Comparison of ENCODE assay signal across 24 cellular contexts in genomic region chr4:654526-654845, GRCh38. TPM values are rescaled to one million over a fixed set of nuclear protein-coding genes. Genes with fewer than 3 reads are reported as not detected.
DNase-seq lines count a peak whose midpoint lies in the region; ATAC-seq and TF ChIP-seq lines count a peak whose summit lies in the region.
"Had no signal": no experiment of that assay in that cellular context is flagged by ENCODE, and none has a peak within 500 bp of the region (broad histone marks: within the 10 kb centered on the region; RNA-seq: fewer than 3 reads in every experiment).

No MANE protein-coding gene starts in this region.

- no peaks in the 10 kb centered on the region for H3K79me2 ChIP-seq in osteoblast (ENCODE audit: insufficient read depth, low read length)

- no peaks in the 10 kb centered on the region for H3K9me3 ChIP-seq in osteoblast (ENCODE audit: low read depth, low read length)
- H3K9me3 ChIP-seq in aorta (ENCODE audit: control insufficient read depth, low read length) = no peaks in the 10 kb centered on the region
- H3K9me3 ChIP-seq: MG63 had no signal

- H3K4me1 ChIP-seq in osteoblast (ENCODE audit: insufficient read depth, low read length) (no peaks in the 10 kb centered on the region), aorta (ENCODE audit: control insufficient read depth in 1 of 2, insufficient read depth in 2 of 2, low read length in 2 of 2) (no peaks in the 10 kb centered on the region)

- ATAC-seq in aorta (ENCODE audit: low FRiP score) = no peak
- ATAC-seq: HCT116 had no signal

- WGBS in aorta, 2 donors = 94% methylated on average over 16 of the region's 16 CpGs

- H3K27me3 ChIP-seq in dorsolateral prefrontal cortex = peaks cover 0 to 5% (median 0%) of the 10 kb centered on the region in 45 donors
- H3K27me3 ChIP-seq in osteoblast (ENCODE audit: insufficient read depth, low read length) = no peaks in the 10 kb centered on the region
- no peaks in the 10 kb centered on the region for H3K27me3 ChIP-seq in aorta (ENCODE audit: control insufficient read depth in 1 of 2, insufficient read depth in 2 of 2, low read length in 1 of 2)
- H3K27me3 ChIP-seq: MG63 had no signal

- TF ChIP-seq CTCF in dorsolateral prefrontal cortex (IDR thresholded peaks at IDR 0.05 in 54 of 56, conservative IDR thresholded peaks at IDR 0.05 in 2 of 56; ENCODE audit: low read depth in 1 of 56, partially characterized antibody in 56 of 56) (no peak), osteoblast (IDR thresholded peaks at IDR 0.05; ENCODE audit: extremely low read depth, low read depth, low read length) (no peak)

- DNase-seq in caudate nucleus (lab: John Stamatoyannopoulos, UW) = no peak
- DNase-seq in dorsolateral prefrontal cortex = peak in 1 of 10 donors; percentile 38
- peak; percentile 61 for DNase-seq in osteoblast (ENCODE audit: insufficient read length, low spot score, missing footprints)
- DNase-seq in aorta = peak; percentile 43 to 72
- no peak for DNase-seq in DMS79 (lab: John Stamatoyannopoulos, UW)
- no peak for DNase-seq in SW 1271 (lab: John Stamatoyannopoulos, UW)
- no peak for DNase-seq in activated T-cell treated with anti-CD3 and anti-CD28 coated beads, Interleukin-2, amount 50 U/mL, for 48 hours
- DNase-seq: DMS 273 treated with DMSO at 0.1 percent for 48 hours; DMS79 treated with DMSO at 0.1 percent for 48 hours; GF-D8; KG1; MG63; NCI-H1105 treated with DMSO at 0.1 percent for 48 hours; NCI-H146; NCI-H2029; NCI-H446; NCI-H524 treated with DMSO at 0.1 percent for 48 hours; NCI-H774; NK-92 treated with Interleukin-12 subunit alpha and Interleukin-12 subunit beta, amount 100 ng/mL, for 24 hours; PC-9; Right ventricle myocardium superior had no signal

- intact Hi-C loops in dorsolateral prefrontal cortex (cut with DNase I) = no loop called here
- intact Hi-C loops in aorta (cut with DNase I) = no loop called here

- H3K4me2 ChIP-seq in osteoblast (ENCODE audit: insufficient read depth, low read length) = no peak overlapping the region
- H3K4me2 ChIP-seq: PC-9 had no signal

- H3K36me3 ChIP-seq in osteoblast (ENCODE audit: insufficient read depth, low read length) = no peaks in the 10 kb centered on the region
- no peaks in the 10 kb centered on the region for H3K36me3 ChIP-seq in aorta (ENCODE audit: control insufficient read depth in 1 of 2, insufficient read depth in 2 of 2, low read length in 1 of 2)
- H3K36me3 ChIP-seq: MG63 had no signal

- H2AFZ ChIP-seq in osteoblast (ENCODE audit: low read length) = no peak overlapping the region
- H2AFZ ChIP-seq: PC-9 had no signal

- H3K27ac ChIP-seq in caudate nucleus (ENCODE audit: low read depth, low read length) (peak overlapping the region; percentile 89), dorsolateral prefrontal cortex (peak overlapping the region in 57 of 59 donors; percentile 34 to 98 (median 94)), osteoblast (ENCODE audit: low read depth, low read length) (no peak overlapping the region), aorta (ENCODE audit: low read depth in 1 of 2, low read length in 2 of 2) (no peak overlapping the region)
- H3K27ac ChIP-seq: PC-9 had no signal

- no peaks in the 10 kb centered on the region for H4K20me1 ChIP-seq in osteoblast (ENCODE audit: insufficient read depth, low read length)

- H3K4me3 ChIP-seq in dorsolateral prefrontal cortex (peak overlapping the region in 3 of 59 donors; percentile 8 to 16 (median 14)), osteoblast (ENCODE audit: insufficient read depth, low read length) (no peak overlapping the region), aorta (ENCODE audit: low read length in 2 of 2) (no peak overlapping the region)
- H3K4me3 ChIP-seq: MG63, PC-9 had no signal

RNA-seq across cellular contexts. Expression of gene ATP5ME, which starts 19.6 kb away (rescaled TPM):
- total RNA-seq in dorsolateral prefrontal cortex = 100 to 1,000 TPM; 167 to 373 (median 261) TPM
- 60.8 and 70.4 TPM in 2 replicates for total RNA-seq in osteoblast
- total RNA-seq in aorta = 100 to 1,000 TPM; 152 to 162 TPM
- 100 to 1,000 TPM; 492 to 599 TPM for polyA plus RNA-seq in aorta

RNA-seq across cellular contexts. Expression of gene MYL5, which starts 19.9 kb away (rescaled TPM):
- 10 to 100 TPM in 92 of 120 experiments, 1 to 10 TPM in 28; 5.0 to 32.6 (median 13.8) TPM for total RNA-seq in dorsolateral prefrontal cortex
- 17.7 and 22.8 TPM in 2 replicates for total RNA-seq in osteoblast
- total RNA-seq in aorta = 10 to 100 TPM in 1 of 2 donors, 1 to 10 TPM in 1; 5.7 to 11.5 TPM
- 10 to 100 TPM; 15.4 to 19.8 TPM for polyA plus RNA-seq in aorta

RNA-seq across cellular contexts. Expression of gene PDE6B, which starts 29.1 kb away (rescaled TPM):
- total RNA-seq in dorsolateral prefrontal cortex (10 to 100 TPM in 116 of 120 experiments, 1 to 10 TPM in 4; 6.4 to 96.3 (median 26.0) TPM), osteoblast (not detected in 2 replicates), aorta (1 to 10 TPM; 1.9 to 2.4 TPM)
- 1 to 10 TPM; 1.1 to 4.0 TPM for polyA plus RNA-seq in aorta
- total RNA-seq: RPMI7951, SK-MEL-5 had no signal

RNA-seq across cellular contexts. Expression of gene SLC49A3, which starts 34.5 kb away (rescaled TPM):
- 10 to 100 TPM in 10 of 120 experiments, 1 to 10 TPM in 110; 2.7 to 12.4 (median 5.8) TPM for total RNA-seq in dorsolateral prefrontal cortex
- 11.6 and 13.6 TPM in 2 replicates for total RNA-seq in osteoblast
- 10 to 100 TPM; 10.8 to 20.0 TPM for total RNA-seq in aorta
- polyA plus RNA-seq in aorta = 10 to 100 TPM in 1 of 2 donors, 1 to 10 TPM in 1; 3.0 to 22.9 TPM
- total RNA-seq: RPMI7951, SK-MEL-5 had no signal

RNA-seq across cellular contexts. Expression of gene PCGF3, which starts 51.1 kb away (rescaled TPM):
- total RNA-seq in dorsolateral prefrontal cortex = 10 to 100 TPM; 32.0 to 54.7 (median 45.0) TPM
- 32.7 and 43.1 TPM in 2 replicates for total RNA-seq in osteoblast
- 10 to 100 TPM; 35.7 to 59.4 TPM for total RNA-seq in aorta
- 10 to 100 TPM; 17.7 to 38.3 TPM for polyA plus RNA-seq in aorta

Comparison
In these comparisons a context has a peak if more than half of its experiments do, and no peak if none do; other contexts are left out.
1. DNase-seq: peak in osteoblast (single experiment) and aorta (2 of 2); none in caudate nucleus (0 of 61), DMS79 (single experiment), SW 1271 (0 of 2) and activated T-cell treated with anti-CD3 and anti-CD28 coated beads, Interleukin-2, amount 50 U/mL, for 48 hours (0 of 2).
2. H3K27ac ChIP-seq: peak in caudate nucleus (single experiment) and dorsolateral prefrontal cortex (57 of 59); none in osteoblast (single experiment) and aorta (0 of 2).